ENCODE assay signal across 22 cellular contexts in the genomic region with DNA sequence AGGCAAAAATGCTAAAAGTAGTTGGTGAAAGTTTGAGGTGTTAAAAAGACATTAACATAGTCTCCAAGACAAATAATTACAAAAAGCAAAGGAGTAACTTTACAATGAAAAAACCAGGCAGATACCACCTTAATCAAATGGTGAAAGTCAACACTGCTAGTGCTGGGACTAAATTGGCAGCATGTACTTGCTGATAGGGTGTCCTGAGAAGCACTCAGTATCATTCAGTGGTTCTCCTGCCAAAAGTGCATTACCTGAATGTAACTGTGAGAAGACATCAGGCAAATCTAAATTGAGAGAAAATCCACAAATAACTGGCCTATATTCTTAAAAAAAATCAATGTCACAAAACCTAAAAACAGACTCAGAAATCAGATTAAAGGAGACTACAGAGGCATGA. TPM values are rescaled to one million over a fixed set of nuclear protein-coding genes. Genes with fewer than 3 reads are reported as not detected.
DNase-seq lines count a peak whose midpoint lies in the region; ATAC-seq, FAIRE-seq and TF ChIP-seq lines count a peak whose summit lies in the region.
"Had no signal": no experiment of that assay in that cellular context is flagged by ENCODE, and none has a peak within 500 bp of the region (broad histone marks: within the 10 kb centered on the region; RNA-seq: fewer than 3 reads in every experiment).

No MANE protein-coding gene starts in this region.

- peaks cover 13% of the 10 kb centered on the region for H3K4me1 ChIP-seq in left ventricle myocardium inferior
- H3K4me1 ChIP-seq in keratinocyte (ENCODE audit: control insufficient read depth, extremely low read depth, insufficient read depth, low read length): peaks cover 7% of the 10 kb centered on the region
- H3K4me1 ChIP-seq: Caco-2 had no signal

- H3K36me3 ChIP-seq in left ventricle myocardium inferior: peaks cover 57% of the 10 kb centered on the region
- peaks cover 13 to 17% of the 10 kb centered on the region in 2 experiments for H3K36me3 ChIP-seq in keratinocyte (ENCODE audit: control insufficient read depth in 2 of 2, extremely low read depth in 1 of 2, insufficient read depth in 2 of 2, low read length in 2 of 2)

- no peak overlapping the region for H2AFZ ChIP-seq in keratinocyte (ENCODE audit: control insufficient read depth, low read length)
- H2AFZ ChIP-seq: GM23248 had no signal

- dilution Hi-C loops in keratinocyte (cut with MboI; ENCODE audit: extremely low pct_ligation_motif_present, low sequenced_read_pairs): no loop called here

- no peaks in the 10 kb centered on the region for H4K20me1 ChIP-seq in keratinocyte (ENCODE audit: control insufficient read depth, extremely low read depth, insufficient read depth, low read length)

- H3K27me3 Mint-ChIP-seq in activated T-cell treated with anti-CD3 and anti-CD28 coated beads, Interleukin-2, amount 50 U/mL, for 24 hours: no peaks in the 10 kb centered on the region
- H3K27me3 Mint-ChIP-seq: B cell; CD4-positive, CD25-positive, alpha-beta regulatory T cell had no signal

- intact Hi-C loops in Right ventricle myocardium inferior (cut with DNase I): no loop called here
- intact Hi-C loops in cardiac septum (cut with DNase I): no loop called here
- intact Hi-C loops in left ventricle myocardium inferior (cut with micrococcal nuclease): no loop called here
- intact Hi-C loops in left cardiac atrium (cut with DNase I): no loop called here

- no peak overlapping the region for H3K4me2 ChIP-seq in keratinocyte (ENCODE audit: control insufficient read depth, extremely low read depth, insufficient read depth, low read depth, low read length)
- H3K4me2 ChIP-seq: BLaER1 had no signal

- peaks cover 8% of the 10 kb centered on the region for H3K4me1 Mint-ChIP-seq in activated T-cell treated with anti-CD3 and anti-CD28 coated beads, Interleukin-2, amount 50 U/mL, for 24 hours (ENCODE audit: low read depth)
- H3K4me1 Mint-ChIP-seq: B cell had no signal

- H3K9me3 ChIP-seq in left ventricle myocardium inferior (replicated peaks) (no peaks in the 10 kb centered on the region), keratinocyte (ENCODE audit: control insufficient read depth, low read depth, low read length) (no peaks in the 10 kb centered on the region)
- H3K9me3 ChIP-seq: BLaER1, Caco-2 had no signal

- peaks cover 74% of the 10 kb centered on the region for H3K36me3 Mint-ChIP-seq in activated T-cell treated with anti-CD3 and anti-CD28 coated beads, Interleukin-2, amount 50 U/mL, for 24 hours (ENCODE audit: low read depth)

- peaks cover 3% of the 10 kb centered on the region for H3K9me1 ChIP-seq in keratinocyte (ENCODE audit: control insufficient read depth, extremely low read depth, insufficient read depth, low read length)

- H3K4me3 ChIP-seq in left ventricle myocardium inferior (no peak overlapping the region), keratinocyte (ENCODE audit: control insufficient read depth in 2 of 3, extremely low read depth in 1 of 3, insufficient read depth in 2 of 3, low read depth in 1 of 3, low read length in 3 of 3) (no peak overlapping the region)
- H3K4me3 ChIP-seq: BLaER1, GM12878, GM23248 had no signal

- peak; percentile 9 for FAIRE-seq in keratinocyte (lab: Jason Lieb, UNC)
- FAIRE-seq: A204.1, H1 had no signal

- no peaks in the 10 kb centered on the region for H3K9me3 Mint-ChIP-seq in activated T-cell treated with anti-CD3 and anti-CD28 coated beads, Interleukin-2, amount 50 U/mL, for 24 hours
- H3K9me3 Mint-ChIP-seq: CD4-positive, CD25-positive, alpha-beta regulatory T cell; CD8-positive, alpha-beta T cell had no signal

- H3K27me3 ChIP-seq in left ventricle myocardium inferior (ENCODE audit: low read depth) (no peaks in the 10 kb centered on the region), keratinocyte (ENCODE audit: control insufficient read depth, extremely low read depth, insufficient read depth, low read length) (no peaks in the 10 kb centered on the region)
- H3K27me3 ChIP-seq: BLaER1 had no signal

- no peak overlapping the region for H3K27ac Mint-ChIP-seq in activated T-cell treated with anti-CD3 and anti-CD28 coated beads, Interleukin-2, amount 50 U/mL, for 24 hours
- H3K27ac Mint-ChIP-seq: B cell; CD4-positive, CD25-positive, alpha-beta regulatory T cell; CD8-positive, alpha-beta T cell had no signal

- peaks cover 23% of the 10 kb centered on the region for H3K79me2 ChIP-seq in keratinocyte (ENCODE audit: control insufficient read depth, insufficient read depth, low read length)

- peak; percentile 42 for ATAC-seq in Right ventricle myocardium inferior
- no peak for ATAC-seq in left cardiac atrium
- ATAC-seq: CD8-positive, alpha-beta T cell; GM12878 had no signal

- no peak for DNase-seq in Right ventricle myocardium inferior (ENCODE audit: missing footprints)
- DNase-seq in cardiac septum (ENCODE audit: low spot score): no peak
- DNase-seq in left ventricle myocardium inferior: no peak
- no peak for DNase-seq in left cardiac atrium
- no peak for DNase-seq in keratinocyte (ENCODE audit: low read depth, low spot score)
- DNase-seq in activated T-cell treated with anti-CD3 and anti-CD28 coated beads, Interleukin-2, amount 50 U/mL, for 24 hours: no peak
- DNase-seq: Caco-2; CD4-positive, CD25-positive, alpha-beta regulatory T cell; CD8-positive, alpha-beta T cell; DMS79; EL; GDM1; GM23248; H7; HCEC 1CT had no signal

- peak overlapping the region; percentile 54 for H3K27ac ChIP-seq in left ventricle myocardium inferior (replicated peaks)
- H3K27ac ChIP-seq in keratinocyte (ENCODE audit: control insufficient read depth, insufficient read depth, low read length): no peak overlapping the region
- H3K27ac ChIP-seq: 22Rv1, BLaER1, C4-2B, GM23248 had no signal

- H3K9ac ChIP-seq in keratinocyte (ENCODE audit: control insufficient read depth, extremely low read depth, insufficient read depth, low read length): no peak overlapping the region
- H3K9ac ChIP-seq: BLaER1, GM23248 had no signal

- no peak for TF ChIP-seq CTCF in left ventricle myocardium inferior (IDR thresholded peaks at IDR 0.05; ENCODE audit: borderline replicate concordance)
- no peak for TF ChIP-seq CTCF in keratinocyte (optimal IDR thresholded peaks at IDR 0.05 in 1 of 3, IDR thresholded peaks at IDR 0.05 in 1 of 3, conservative IDR thresholded peaks at IDR 0.05 in 1 of 3; ENCODE audit: extremely low read depth in 1 of 3, insufficient read depth in 2 of 3, low read length in 3 of 3)

- no peak overlapping the region for H3K4me3 Mint-ChIP-seq in activated T-cell treated with anti-CD3 and anti-CD28 coated beads, Interleukin-2, amount 50 U/mL, for 24 hours
- H3K4me3 Mint-ChIP-seq: B cell; CD4-positive, CD25-positive, alpha-beta regulatory T cell; CD8-positive, alpha-beta T cell had no signal

RNA-seq across cellular contexts. Expression of a gene that starts 8.0 kb away (rescaled TPM):
- total RNA-seq in Right ventricle myocardium inferior (5.1 TPM), cardiac septum (7.8 TPM), left ventricle myocardium inferior (7.0 TPM), left cardiac atrium (1 to 10 TPM; 4.7 to 6.3 TPM)
- polyA plus RNA-seq in keratinocyte: 6.6 to 11.6 TPM (median 8.3 TPM) in 3 replicates
- 7.6 TPM for polyA plus RNA-seq in keratinocyte (2011; ENCODE audit: low read depth)
- polyA plus RNA-seq in keratinocyte (2011; cell fraction: cytosol; rRNA removed): 6.6 and 8.5 TPM in 2 replicates
- 32.2 and 32.7 TPM in 2 replicates for polyA plus RNA-seq in keratinocyte (2011; cell fraction: nucleus; rRNA removed)
- polyA plus RNA-seq in keratinocyte (2012; ENCODE audit: low replicate concordance): 5.2 and 10.5 TPM in 2 replicates
- polyA minus RNA-seq in keratinocyte: 6.0 to 14.7 TPM (median 10.8 TPM) in 3 replicates
- 3.8 TPM for polyA minus RNA-seq in keratinocyte (2011; cell fraction: cytosol; rRNA and poly(A)+ RNA removed)
- 13.2 and 27.2 TPM in 2 replicates for polyA minus RNA-seq in keratinocyte (2011; cell fraction: nucleus; rRNA and poly(A)+ RNA removed)

RNA-seq across cellular contexts. Expression of a gene that starts 8.3 kb away (rescaled TPM):
- total RNA-seq in Right ventricle myocardium inferior (52.9 TPM), cardiac septum (51.0 TPM), left ventricle myocardium inferior (53.2 TPM), left cardiac atrium (10 to 100 TPM; 50.5 to 58.2 TPM)
- polyA plus RNA-seq in keratinocyte: 938 to 1,215 TPM (median 1,093 TPM) in 3 replicates
- 70.7 TPM for polyA plus RNA-seq in keratinocyte (2011; ENCODE audit: low read depth)
- polyA plus RNA-seq in keratinocyte (2011; cell fraction: cytosol; rRNA removed): 1,032 and 1,036 TPM in 2 replicates
- polyA plus RNA-seq in keratinocyte (2011; cell fraction: nucleus; rRNA removed): 399 and 521 TPM in 2 replicates
- polyA plus RNA-seq in keratinocyte (2012; ENCODE audit: low replicate concordance): 274 and 954 TPM in 2 replicates
- 120 to 199 TPM (median 154 TPM) in 3 replicates for polyA minus RNA-seq in keratinocyte
- 458 TPM for polyA minus RNA-seq in keratinocyte (2011; cell fraction: cytosol; rRNA and poly(A)+ RNA removed)
- 35.1 and 35.3 TPM in 2 replicates for polyA minus RNA-seq in keratinocyte (2011; cell fraction: nucleus; rRNA and poly(A)+ RNA removed)

RNA-seq across cellular contexts. Expression of a gene that starts 18.9 kb away (rescaled TPM):
- total RNA-seq in Right ventricle myocardium inferior (16.5 TPM), cardiac septum (15.6 TPM), left ventricle myocardium inferior (14.1 TPM), left cardiac atrium (10 to 100 TPM; 14.7 to 15.6 TPM)
- polyA plus RNA-seq in keratinocyte: 21.7 to 49.0 TPM (median 30.6 TPM) in 3 replicates
- 11.7 TPM for polyA plus RNA-seq in keratinocyte (2011; ENCODE audit: low read depth)
- 17.8 and 43.6 TPM in 2 replicates for polyA plus RNA-seq in keratinocyte (2011; cell fraction: cytosol; rRNA removed)
- 33.3 and 34.8 TPM in 2 replicates for polyA plus RNA-seq in keratinocyte (2011; cell fraction: nucleus; rRNA removed)
- polyA plus RNA-seq in keratinocyte (2012; ENCODE audit: low replicate concordance): 21.5 and 26.7 TPM in 2 replicates
- polyA minus RNA-seq in keratinocyte: 4.6 to 7.8 TPM (median 5.8 TPM) in 3 replicates
- polyA minus RNA-seq in keratinocyte (2011; cell fraction: cytosol; rRNA and poly(A)+ RNA removed): 3.3 TPM
- 3.0 and 5.8 TPM in 2 replicates for polyA minus RNA-seq in keratinocyte (2011; cell fraction: nucleus; rRNA and poly(A)+ RNA removed)

RNA-seq across cellular contexts. Expression of a gene that starts 19.0 kb away (rescaled TPM):
- total RNA-seq in Right ventricle myocardium inferior (0.92 TPM), cardiac septum (0.48 TPM), left ventricle myocardium inferior (0.69 TPM), left cardiac atrium (under 1 TPM; 0.59 to 0.63 TPM)
- polyA plus RNA-seq in keratinocyte: 0.49 to 0.72 TPM (median 0.53 TPM) in 3 replicates
- not detected for polyA plus RNA-seq in keratinocyte (2011; ENCODE audit: low read depth)
- 0.56 and 0.69 TPM in 2 replicates for polyA plus RNA-seq in keratinocyte (2011; cell fraction: cytosol; rRNA removed)
- polyA plus RNA-seq in keratinocyte (2011; cell fraction: nucleus; rRNA removed): 0.65 and 0.78 TPM in 2 replicates
- polyA plus RNA-seq in keratinocyte (2012; ENCODE audit: low replicate concordance): 1.5 and 2.1 TPM in 2 replicates
- 0.10 to 0.23 TPM in 2 of 3 replicates, not detected in the other for polyA minus RNA-seq in keratinocyte
- polyA minus RNA-seq in keratinocyte (2011; cell fraction: cytosol; rRNA and poly(A)+ RNA removed): not detected
- 0.63 and 0.85 TPM in 2 replicates for polyA minus RNA-seq in keratinocyte (2011; cell fraction: nucleus; rRNA and poly(A)+ RNA removed)
